Comparison of ENCODE assay signal across 31 cellular contexts in the genomic region with DNA sequence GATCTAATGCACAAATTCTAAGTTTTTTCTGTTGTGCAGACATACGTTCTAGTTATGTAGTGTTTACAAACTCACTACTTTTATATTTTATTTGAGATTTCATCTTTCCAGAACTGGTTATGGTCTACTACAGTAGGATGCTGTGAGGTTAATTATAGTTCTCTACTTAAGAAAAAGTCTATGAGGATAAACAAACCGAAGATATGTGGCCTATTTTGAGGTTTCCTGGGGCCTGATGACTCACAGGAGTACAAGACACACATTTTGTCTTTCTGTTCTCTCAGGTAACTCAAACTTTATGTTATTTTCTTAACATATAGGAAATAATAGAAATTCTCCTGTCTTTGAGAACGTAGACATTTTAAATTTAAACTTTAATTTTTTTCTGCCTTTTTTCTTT. TPM values are rescaled to one million over a fixed set of nuclear protein-coding genes. Genes with fewer than 3 reads are reported as not detected.
"Had no signal": no experiment of that assay in that cellular context is flagged by ENCODE, and none has a peak within 500 bp of the region (broad histone marks: within the 10 kb centered on the region; RNA-seq: fewer than 3 reads in every experiment).

No MANE protein-coding gene starts in this region.

- H3K4me1 Mint-ChIP-seq: central memory CD8-positive, alpha-beta T cell; endodermal cell; naive thymus-derived CD4-positive, alpha-beta T cell had no signal

- ATAC-seq: activated CD4-positive, CD25-positive, alpha-beta regulatory T cell treated with anti-CD3 and anti-CD28 coated beads, Interleukin-2, amount 50 U/mL, for 24 hours; esophagus mucosa; left cardiac atrium; left ventricle myocardium superior; naive thymus-derived CD4-positive, alpha-beta T cell; pancreas; sciatic nerve; stimulated activated naive CD8-positive, alpha-beta T cell treated with anti-CD3 and anti-CD28 coated beads, Interleukin-15, Interleukin-2, amounts not matched to agents 100 U/mL and 50 U/mL, for 24 hours had no signal

- H3K27me3 Mint-ChIP-seq: central memory CD8-positive, alpha-beta T cell; dendritic cell treated with granulocyte-macrophage colony-stimulating factor and Interleukin-4, amounts not matched to agents 40 ng/mL and 50 ng/mL, for 4 days; naive thymus-derived CD4-positive, alpha-beta T cell had no signal

- H3K36me3 ChIP-seq: pancreas, prostate gland, transverse colon, WERI-Rb-1 had no signal

- H3K9me3 Mint-ChIP-seq: endodermal cell had no signal

- H3K9me3 ChIP-seq: pancreas, prostate gland, testis, transverse colon had no signal

- H3K4me3 ChIP-seq: pancreas, prostate gland, skin epidermis, testis, transverse colon had no signal

- H3K4me3 Mint-ChIP-seq: central memory CD8-positive, alpha-beta T cell; dendritic cell treated with granulocyte-macrophage colony-stimulating factor and Interleukin-4, amounts not matched to agents 40 ng/mL and 50 ng/mL, for 4 days; endodermal cell; naive thymus-derived CD4-positive, alpha-beta T cell had no signal

- H3K27ac ChIP-seq: pancreas, prostate gland, skin epidermis, testis, transverse colon, WERI-Rb-1 had no signal

- DNase-seq: activated CD4-positive, alpha-beta T cell treated with anti-CD3 and anti-CD28 coated beads for 48 hours; activated CD4-positive, alpha-beta T cell treated with anti-CD3 and anti-CD28 coated beads, Interleukin-2, amount 50 U/mL, for 48 hours; activated CD8-positive, alpha-beta memory T cell treated with anti-CD3 and anti-CD28 coated beads for 24 hours; activated effector memory CD4-positive, alpha-beta T cell treated with anti-CD3 and anti-CD28 coated beads, Interleukin-2, amount 50 U/mL, for 16 hours; activated naive CD4-positive, alpha-beta T cell treated with anti-CD3 and anti-CD28 coated beads, Interleukin-2, amount 50 U/mL, for 16 hours; amniotic stem cell; endodermal cell; foreskin fibroblast; head of caudate nucleus; hippocampal formation; left cardiac atrium; left ventricle myocardium superior; naive thymus-derived CD4-positive, alpha-beta T cell; pancreas; retina; stimulated activated CD4-positive, alpha-beta T cell treated with anti-CD3 and anti-CD28 coated beads, Interleukin-12 subunit alpha, Interleukin-12 subunit beta, amount 100 ng/mL, for 4 hours; stimulated activated CD4-positive, alpha-beta T cell treated with anti-CD3 and anti-CD28 coated beads, Interleukin-4, amount 100 ng/mL, for 1 hour; stimulated activated naive CD8-positive, alpha-beta T cell treated with anti-CD3 and anti-CD28 coated beads, Interleukin-15, Interleukin-2, amounts not matched to agents 100 U/mL and 50 U/mL, for 24 hours; T-helper 9 cell; testis; transverse colon; WERI-Rb-1 had no signal

- H3K27ac Mint-ChIP-seq: dendritic cell treated with granulocyte-macrophage colony-stimulating factor and Interleukin-4, amounts not matched to agents 40 ng/mL and 50 ng/mL, for 4 days; endodermal cell; naive thymus-derived CD4-positive, alpha-beta T cell had no signal

- H3K27me3 ChIP-seq: pancreas, testis, transverse colon had no signal

- H3K4me1 ChIP-seq: pancreas, prostate gland, testis, transverse colon had no signal

RNA-seq across cellular contexts. Expression of a gene that starts 45.1 kb away (rescaled TPM):
- total RNA-seq: lung microvascular endothelial cell; naive thymus-derived CD4-positive, alpha-beta T cell had no signal
- polyA plus RNA-seq: keratinocyte; naive thymus-derived CD4-positive, alpha-beta T cell had no signal
